ENCODE assay signal across 20 cellular contexts in genomic region chr11:60336767-60337391, GRCh38. TPM values are rescaled to one million over a fixed set of nuclear protein-coding genes. Genes with fewer than 3 reads are reported as not detected.
DNase-seq lines count a peak whose midpoint lies in the region; ATAC-seq, FAIRE-seq and TF ChIP-seq lines count a peak whose summit lies in the region.
"Had no signal": no experiment of that assay in that cellular context is flagged by ENCODE, and none has a peak within 500 bp of the region (broad histone marks: within the 10 kb centered on the region; RNA-seq: fewer than 3 reads in every experiment).

No MANE protein-coding gene starts in this region.

- no peaks in the 10 kb centered on the region for H3K27me3 ChIP-seq in BLaER1 treated with 17β-estradiol and CSF1 and Interleukin-3, amounts not matched to agents 10 nM and 100 nM
- no peaks in the 10 kb centered on the region for H3K27me3 ChIP-seq in GM12878 (replicated peaks in 1 of 2; ENCODE audit: control insufficient read depth in 2 of 2, insufficient read depth in 2 of 2, low read length in 1 of 2)
- H3K27me3 ChIP-seq in adrenal gland: no peaks in the 10 kb centered on the region
- H3K27me3 ChIP-seq: right atrium auricular region had no signal

- no peaks in the 10 kb centered on the region for H3K79me2 ChIP-seq in GM12878 (ENCODE audit: control insufficient read depth, insufficient read depth, low read length)

- peak overlapping the region in 1 of 11 experiments; percentile 19; a peak in 3 of 22 replicates for H3K27ac ChIP-seq in BLaER1 treated with 17β-estradiol and CSF1 and Interleukin-3, amounts not matched to agents 10 nM and 100 nM
- peak overlapping the region; percentile 48; the same call in 1 of the 2 replicates for H3K27ac ChIP-seq in GM12878 (ENCODE audit: control insufficient read depth, insufficient read depth)
- no peak overlapping the region for H3K27ac ChIP-seq in adrenal gland
- H3K27ac ChIP-seq: right atrium auricular region had no signal

- WGBS in GM12878 (ENCODE audit: insufficient coverage, insufficient replicate concordance, low lambda C conversion rate, missing lambda C conversion rate): 54% methylated on average over 7 of the region's 7 CpGs
- 74 to 90% (median 84%) methylated on average over 7 of the region's 7 CpGs for WGBS in adrenal gland, 4 donors

- CTCF ChIA-PET in GM12878 (lab: Yijun Ruan, JAX): interaction anchor here (0.7 to 7.4 kb wide), 13 partner anchors 8 to 298 kb away, joined by 3 to 135 read pairs (median 5); no protein-coding TSS in a partner anchor

- 0 out of 22 replicates have a peak, but pooled peaks cover 0 to 6% (median 0%) of the 10 kb centered on the region in 11 experiments for H3K9me3 ChIP-seq in BLaER1 treated with 17β-estradiol and CSF1 and Interleukin-3, amounts not matched to agents 10 nM and 100 nM (replicated peaks in 1 of 11)
- H3K9me3 ChIP-seq in GM12878 (replicated peaks; ENCODE audit: control insufficient read depth, insufficient read depth, low read length) (no peaks in the 10 kb centered on the region; the same call in 2 of the 3 replicates), adrenal gland (replicated peaks in 1 of 3) (no peaks in the 10 kb centered on the region)
- H3K9me3 ChIP-seq: right atrium auricular region had no signal

- TF ChIP-seq EP300 in GM12878 (IDR thresholded peaks at IDR 0.05; ENCODE audit: borderline replicate concordance in 1 of 2, control insufficient read depth in 1 of 2, low read depth in 2 of 2, low read length in 2 of 2): no peak

- H3K9ac ChIP-seq in BLaER1 treated with 17β-estradiol and CSF1 and Interleukin-3, amounts not matched to agents 10 nM and 100 nM: no peak overlapping the region
- H3K9ac ChIP-seq in GM12878 (ENCODE audit: control insufficient read depth, insufficient read depth, low read length): no peak overlapping the region

- peak; percentile 55 for DNase-seq in GM12878 (ENCODE audit: low read depth, low spot score)
- no peak for DNase-seq in G401 (ENCODE audit: low spot score)
- no peak for DNase-seq in NCI-H2196 (lab: John Stamatoyannopoulos, UW; ENCODE audit: unreplicated experiment)
- no peak for DNase-seq in adrenal gland
- DNase-seq: activated CD4-positive, alpha-beta T cell treated with anti-CD3 and anti-CD28 coated beads, Interleukin-2, amount 10 ng/mL, durations not matched to agents 7 days and 5 days; activated naive CD4-positive, alpha-beta T cell treated with anti-CD3 and anti-CD28 coated beads for 36 hours; activated T-cell treated with anti-CD3 and anti-CD28 coated beads for 4 hours; COR-L47; HFFc6; hippocampal formation; NCI-H1092; NCI-H526 treated with DMSO at 0.1 percent for 48 hours had no signal

- BruUV-seq in GM12878 (replicated peaks; lab: Mats Ljungman, UMichigan): no TSS peak

- peak; percentile 65 for ATAC-seq in GM19463 (IDR thresholded peaks at IDR 0.05; ENCODE audit: unreplicated experiment)
- ATAC-seq in GM12878: peak; percentile 83

- no peak for TF ChIP-seq CTCF in GM12878 (IDR thresholded peaks at IDR 0.05 in 2 of 3, conservative IDR thresholded peaks at IDR 0.05 in 1 of 3; ENCODE audit: control insufficient read depth in 2 of 3, extremely low read depth in 1 of 3, insufficient read depth in 1 of 3, low read depth in 3 of 3, low read length in 3 of 3)
- TF ChIP-seq CTCF in adrenal gland (IDR thresholded peaks at IDR 0.05): no peak

- intact Hi-C loops in GM12878 (cut with micrococcal nuclease; ENCODE audit: unreplicated experiment): loop anchor here (1.0 to 10.0 kb wide), 2 partner anchors 27 to 428 kb away; no protein-coding TSS in a partner anchor
- intact Hi-C loops in adrenal gland (cut with DNase I): no loop called here

- POLR2A ChIA-PET in GM12878 (lab: Charles Lee): no interaction called here

- H3K4me3 ChIP-seq in BLaER1 treated with 17β-estradiol and CSF1 and Interleukin-3, amounts not matched to agents 10 nM and 100 nM: no peak overlapping the region
- no peak overlapping the region for H3K4me3 ChIP-seq in GM12878
- no peak overlapping the region for H3K4me3 ChIP-seq in adrenal gland
- H3K4me3 ChIP-seq: right atrium auricular region had no signal

- TF ChIP-seq POLR2A in GM12878 (IDR thresholded peaks at IDR 0.05; ENCODE audit: low read depth, low read length): no peak
- no peak for TF ChIP-seq POLR2A in adrenal gland (IDR thresholded peaks at IDR 0.05)

- SMC1A ChIA-PET in GM12878 (lab: Charles Lee; ENCODE audit: uncharacterized antibody, unreplicated experiment): interaction anchor here (0.5 to 6.8 kb wide), 14 partner anchors 7 to 514 kb away, joined by 3 to 68 read pairs (median 3); no protein-coding TSS in a partner anchor

- no peak for FAIRE-seq in GM12878 (lab: Jason Lieb, UNC)
- FAIRE-seq: astrocyte, endometrium, RCC 7860, urothelium cell line had no signal

- H3K36me3 ChIP-seq in BLaER1 treated with 17β-estradiol and CSF1 and Interleukin-3, amounts not matched to agents 10 nM and 100 nM: no peaks in the 10 kb centered on the region
- H3K36me3 ChIP-seq in GM12878 (ENCODE audit: control insufficient read depth in 2 of 2, insufficient read depth in 2 of 2, low read length in 1 of 2) (no peaks in the 10 kb centered on the region), adrenal gland (replicated peaks in 1 of 2) (no peaks in the 10 kb centered on the region)
- H3K36me3 ChIP-seq: right atrium auricular region had no signal

- peak overlapping the region; percentile 34 to 84 (median 57) for H3K4me2 ChIP-seq in BLaER1 treated with 17β-estradiol and CSF1 and Interleukin-3, amounts not matched to agents 10 nM and 100 nM
- peak overlapping the region; percentile 68 for H3K4me2 ChIP-seq in GM12878 (ENCODE audit: control insufficient read depth, insufficient read depth)

- no peak for TF ChIP-seq RAD21 in GM12878 (IDR thresholded peaks at IDR 0.05; ENCODE audit: insufficient read depth, low read depth, low read length)

- H4K20me1 ChIP-seq in BLaER1 treated with 17β-estradiol and CSF1 and Interleukin-3, amounts not matched to agents 10 nM and 100 nM: no peaks in the 10 kb centered on the region
- H4K20me1 ChIP-seq in GM12878 (ENCODE audit: control insufficient read depth, insufficient read depth): no peaks in the 10 kb centered on the region

- in situ Hi-C loops in GM12878 (cut with MboI): no loop called here
- in situ Hi-C loops in G401 (cut with HindIII; ENCODE audit: low sequenced_read_pairs): no loop called here

- H2AFZ ChIP-seq in GM12878 (ENCODE audit: control insufficient read depth, low read depth, low read length): peak overlapping the region; percentile 2; the same call in 1 of the 2 replicates

- RAD21 ChIA-PET in GM12878 (lab: Charles Lee; ENCODE audit: unreplicated experiment): interaction anchor here (0.6 to 5.2 kb wide), 8 partner anchors 8 to 282 kb away, joined by 3 to 30 read pairs (median 4); no protein-coding TSS in a partner anchor

- H3K4me1 ChIP-seq in BLaER1 treated with 17β-estradiol and CSF1 and Interleukin-3, amounts not matched to agents 10 nM and 100 nM: peaks cover 12 to 87% (median 19%) of the 10 kb centered on the region in 10 experiments; a peak in 19 of 20 replicates
- H3K4me1 ChIP-seq in GM12878 (ENCODE audit: control insufficient read depth, insufficient read depth, low read length) (peaks cover 22% of the 10 kb centered on the region), adrenal gland (replicated peaks in 1 of 2) (no peaks in the 10 kb centered on the region)
- H3K4me1 ChIP-seq: right atrium auricular region had no signal

RNA-seq across cellular contexts. Expression of gene MS4A6E, which starts 9.8 kb away (rescaled TPM):
- not detected in 2 replicates for total RNA-seq in GM12878 (2013; cell fraction: nucleolus; rRNA removed)
- total RNA-seq in GM12878 (2014; rRNA removed): 0.38 TPM in 1 of 2 replicates, not detected in the other
- total RNA-seq in GM12878 (2014; rRNA removed; fragmentation: Illumina TruSeq; extraction: Trizol): not detected in 2 replicates
- not detected in 2 replicates for total RNA-seq in GM12878 (2021)
- polyA plus RNA-seq in GM12878 (2011; ENCODE audit: low read depth): not detected
- polyA plus RNA-seq in GM12878 (2011; rRNA removed): 0.14 and 0.27 TPM in 2 replicates
- polyA plus RNA-seq in GM12878 (2011; cell fraction: cytosol; rRNA removed): 0.28 TPM in 2 replicates
- polyA plus RNA-seq in GM12878 (2011; cell fraction: nucleus; rRNA removed): 0.27 TPM in 1 of 2 replicates, not detected in the other
- not detected in 2 replicates for polyA plus RNA-seq in GM12878 (2012)
- polyA plus RNA-seq in GM12878 (2014; fragmentation: Illumina TruSeq; extraction: Trizol): 0.71 TPM in 1 of 2 replicates, not detected in the other
- polyA plus RNA-seq in GM12878 (2014; fragmentation: Nextera tagmentation; extraction: Ambion mirVana): under 1 TPM; 0.47 to 0.49 TPM
- not detected in 2 replicates for polyA plus RNA-seq in GM12878 (2014; rRNA removed)
- polyA plus RNA-seq in GM12878 (2016; fragmentation: Nextera tagmentation; extraction: Ambion mirVana): under 1 TPM; 0.39 to 0.86 TPM
- polyA minus RNA-seq in GM12878 (2011; rRNA and poly(A)+ RNA removed): 0.52 TPM in 1 of 2 replicates, not detected in the other
- polyA minus RNA-seq in GM12878 (2011; cell fraction: cytosol; rRNA and poly(A)+ RNA removed): not detected in 2 replicates
- polyA minus RNA-seq in GM12878 (2011; cell fraction: nucleus; rRNA and poly(A)+ RNA removed): not detected in 2 replicates
- total RNA-seq in G401 (2014; rRNA removed; shearing (Covaris generic)): not detected in 2 replicates
- not detected for total RNA-seq in adrenal gland
- 10 to 100 TPM in 1 of 3 donors, not detected in 2; 11.2 TPM for polyA plus RNA-seq in adrenal gland
- total RNA-seq: activated CD4-positive, alpha-beta T cell treated with anti-CD3 and anti-CD28 coated beads, Interleukin-2, amount 10 ng/mL, durations not matched to agents 7 days and 5 days; activated naive CD4-positive, alpha-beta T cell treated with anti-CD3 and anti-CD28 coated beads for 36 hours; astrocyte; HFFc6; kidney epithelial cell; right atrium auricular region had no signal

RNA-seq across cellular contexts. Expression of gene MS4A7, which starts 41.5 kb away (rescaled TPM):
- total RNA-seq in GM12878 (2013; cell fraction: nucleolus; rRNA removed): 56.7 and 58.7 TPM in 2 replicates
- total RNA-seq in GM12878 (2014; rRNA removed): 2.2 and 2.9 TPM in 2 replicates
- total RNA-seq in GM12878 (2014; rRNA removed; fragmentation: Illumina TruSeq; extraction: Trizol): 3.8 and 4.0 TPM in 2 replicates
- total RNA-seq in GM12878 (2021): 2.3 and 3.3 TPM in 2 replicates
- polyA plus RNA-seq in GM12878 (2011; ENCODE audit: low read depth): 4.2 TPM
- 9.6 and 11.1 TPM in 2 replicates for polyA plus RNA-seq in GM12878 (2011; rRNA removed)
- 5.5 and 6.1 TPM in 2 replicates for polyA plus RNA-seq in GM12878 (2011; cell fraction: cytosol; rRNA removed)
- 7.6 and 7.8 TPM in 2 replicates for polyA plus RNA-seq in GM12878 (2011; cell fraction: nucleus; rRNA removed)
- polyA plus RNA-seq in GM12878 (2012): 3.9 and 7.1 TPM in 2 replicates
- polyA plus RNA-seq in GM12878 (2014; fragmentation: Illumina TruSeq; extraction: Trizol): 3.7 and 4.2 TPM in 2 replicates
- 10 to 100 TPM in 1 of 2 experiments, 1 to 10 TPM in 1; 7.2 to 17.0 TPM for polyA plus RNA-seq in GM12878 (2014; fragmentation: Nextera tagmentation; extraction: Ambion mirVana)
- 3.9 and 4.6 TPM in 2 replicates for polyA plus RNA-seq in GM12878 (2014; rRNA removed)
- polyA plus RNA-seq in GM12878 (2016; fragmentation: Nextera tagmentation; extraction: Ambion mirVana): 1 to 10 TPM; 1.7 to 1.8 TPM
- polyA minus RNA-seq in GM12878 (2011; rRNA and poly(A)+ RNA removed): 8.6 and 12.4 TPM in 2 replicates
- 4.8 TPM in 1 of 2 replicates, not detected in the other for polyA minus RNA-seq in GM12878 (2011; cell fraction: cytosol; rRNA and poly(A)+ RNA removed)
- 5.1 and 7.0 TPM in 2 replicates for polyA minus RNA-seq in GM12878 (2011; cell fraction: nucleus; rRNA and poly(A)+ RNA removed)
- total RNA-seq in G401 (2014; rRNA removed; shearing (Covaris generic)): not detected in 2 replicates
- 100 to 1,000 TPM in 1 of 8 donors, 10 to 100 TPM in 7; 53.4 to 131 (median 74.7) TPM for total RNA-seq in adrenal gland
- polyA plus RNA-seq in adrenal gland: 10 to 100 TPM; 17.5 to 38.1 (median 18.9) TPM
- total RNA-seq: activated CD4-positive, alpha-beta T cell treated with anti-CD3 and anti-CD28 coated beads, Interleukin-2, amount 10 ng/mL, durations not matched to agents 7 days and 5 days; activated naive CD4-positive, alpha-beta T cell treated with anti-CD3 and anti-CD28 coated beads for 36 hours; astrocyte; HFFc6; kidney epithelial cell had no signal

RNA-seq across cellular contexts. Expression of gene MS4A4A, which starts 56.4 kb away (rescaled TPM):
- total RNA-seq in GM12878 (2013; cell fraction: nucleolus; rRNA removed): 0.61 and 0.88 TPM in 2 replicates
- total RNA-seq in GM12878 (2014; rRNA removed) (0.27 and 0.56 TPM in 2 replicates), GM12878 (2014; rRNA removed; fragmentation: Illumina TruSeq; extraction: Trizol) (0.37 and 0.67 TPM in 2 replicates), GM12878 (2021) (0.88 and 1.2 TPM in 2 replicates), adrenal gland (100 to 1,000 TPM in 1 of 8 donors, 10 to 100 TPM in 7; 24.3 to 120 (median 69.3) TPM)
- 0.33 TPM for polyA plus RNA-seq in GM12878 (2011; ENCODE audit: low read depth)
- polyA plus RNA-seq in GM12878 (2011; rRNA removed) (0.10 and 0.19 TPM in 2 replicates), GM12878 (2014; fragmentation: Illumina TruSeq; extraction: Trizol) (0.22 and 0.69 TPM in 2 replicates), GM12878 (2014; fragmentation: Nextera tagmentation; extraction: Ambion mirVana) (1 to 10 TPM; 1.8 to 2.4 TPM), GM12878 (2014; rRNA removed) (0.91 and 1.4 TPM in 2 replicates), GM12878 (2016; fragmentation: Nextera tagmentation; extraction: Ambion mirVana) (under 1 TPM; 0.19 to 0.24 TPM), adrenal gland (10 to 100 TPM; 19.2 to 33.4 (median 21.8) TPM)
- polyA plus RNA-seq in GM12878 (2011; cell fraction: cytosol; rRNA removed): 0.07 TPM in 1 of 2 replicates, not detected in the other
- polyA plus RNA-seq in GM12878 (2011; cell fraction: nucleus; rRNA removed): 0.37 TPM in 1 of 2 replicates, not detected in the other
- 0.07 and 0.09 TPM in 2 replicates for polyA plus RNA-seq in GM12878 (2012)
- polyA minus RNA-seq in GM12878 (2011; rRNA and poly(A)+ RNA removed): not detected in 2 replicates
- not detected in 2 replicates for polyA minus RNA-seq in GM12878 (2011; cell fraction: cytosol; rRNA and poly(A)+ RNA removed)
- not detected in 2 replicates for polyA minus RNA-seq in GM12878 (2011; cell fraction: nucleus; rRNA and poly(A)+ RNA removed)
- total RNA-seq in G401 (2014; rRNA removed; shearing (Covaris generic)): not detected in 2 replicates
- total RNA-seq: activated CD4-positive, alpha-beta T cell treated with anti-CD3 and anti-CD28 coated beads, Interleukin-2, amount 10 ng/mL, durations not matched to agents 7 days and 5 days; activated naive CD4-positive, alpha-beta T cell treated with anti-CD3 and anti-CD28 coated beads for 36 hours; HFFc6; kidney epithelial cell had no signal

RNA-seq across cellular contexts. Expression of gene MS4A14, which starts 59.4 kb away (rescaled TPM):
- 8.1 and 12.0 TPM in 2 replicates for total RNA-seq in GM12878 (2013; cell fraction: nucleolus; rRNA removed)
- total RNA-seq in GM12878 (2014; rRNA removed) (0.11 and 0.40 TPM in 2 replicates), GM12878 (2014; rRNA removed; fragmentation: Illumina TruSeq; extraction: Trizol) (0.40 and 0.60 TPM in 2 replicates), GM12878 (2021) (0.77 and 1.0 TPM in 2 replicates), adrenal gland (1 to 10 TPM in 7 of 8 donors, under 1 TPM in 1; 0.61 to 4.4 (median 2.1) TPM)
- 0.85 TPM for polyA plus RNA-seq in GM12878 (2011; ENCODE audit: low read depth)
- polyA plus RNA-seq in GM12878 (2011; rRNA removed) (1.0 and 1.7 TPM in 2 replicates), GM12878 (2014; fragmentation: Illumina TruSeq; extraction: Trizol) (0.81 and 0.89 TPM in 2 replicates), GM12878 (2014; fragmentation: Nextera tagmentation; extraction: Ambion mirVana) (under 1 TPM; 0.13 to 0.18 TPM), GM12878 (2014; rRNA removed) (0.38 and 0.72 TPM in 2 replicates), GM12878 (2016; fragmentation: Nextera tagmentation; extraction: Ambion mirVana) (under 1 TPM in 1 of 2 experiments, not detected in 1; 0.63 TPM), adrenal gland (1 to 10 TPM; 1.5 to 6.0 (median 4.9) TPM)
- 0.32 and 0.36 TPM in 2 replicates for polyA plus RNA-seq in GM12878 (2011; cell fraction: cytosol; rRNA removed)
- 3.1 and 4.8 TPM in 2 replicates for polyA plus RNA-seq in GM12878 (2011; cell fraction: nucleus; rRNA removed)
- polyA plus RNA-seq in GM12878 (2012): 1.1 and 2.1 TPM in 2 replicates
- 0.46 and 0.73 TPM in 2 replicates for polyA minus RNA-seq in GM12878 (2011; rRNA and poly(A)+ RNA removed)
- not detected in 2 replicates for polyA minus RNA-seq in GM12878 (2011; cell fraction: cytosol; rRNA and poly(A)+ RNA removed)
- 0.77 and 2.3 TPM in 2 replicates for polyA minus RNA-seq in GM12878 (2011; cell fraction: nucleus; rRNA and poly(A)+ RNA removed)
- not detected in 2 replicates for total RNA-seq in G401 (2014; rRNA removed; shearing (Covaris generic))
- total RNA-seq: activated CD4-positive, alpha-beta T cell treated with anti-CD3 and anti-CD28 coated beads, Interleukin-2, amount 10 ng/mL, durations not matched to agents 7 days and 5 days; activated naive CD4-positive, alpha-beta T cell treated with anti-CD3 and anti-CD28 coated beads for 36 hours; astrocyte; HFFc6; kidney epithelial cell had no signal

Comparison
In these comparisons a context has a peak if more than half of its experiments do, and no peak if none do; other contexts are left out.
1. RNA of gene MS4A4A, which starts 56.4 kb away (total RNA-seq): 24.3 to 120 TPM in adrenal gland; 0.27 to 1.2 TPM in GM12878 and not detected in G401; every median in the first group is over 10 times any median in the second.